1 cellular context compared by ENCODE assay signal in genomic region chr1:45507195-45507594, GRCh38.
TF ChIP-seq lines count a peak whose summit lies in the region.

No MANE protein-coding gene starts in this region.

TF ChIP-seq in H1, 55 proteins besides CTCF, POLR2A, EP300 and RAD21:
- TF ChIP-seq NRF1 (IDR thresholded peaks at IDR 0.05; ENCODE audit: low read depth, low read length) = no peak
- TF ChIP-seq BACH1 (IDR thresholded peaks at IDR 0.05; ENCODE audit: low read length) = no peak
- TF ChIP-seq CHD7 (IDR thresholded peaks at IDR 0.05; ENCODE audit: insufficient replicate concordance, low read length) = no peak
- no peak for TF ChIP-seq EGR1 (IDR thresholded peaks at IDR 0.05; ENCODE audit: borderline replicate concordance, low read depth, low read length)
- no peak for TF ChIP-seq SAP30 (IDR thresholded peaks at IDR 0.05; ENCODE audit: insufficient read depth, insufficient replicate concordance, low read length)
- TF ChIP-seq TAF7 (optimal IDR thresholded peaks at IDR 0.05; ENCODE audit: borderline replicate concordance, low read depth, low read length) = no peak
- TF ChIP-seq GABPA (IDR thresholded peaks at IDR 0.05; ENCODE audit: borderline replicate concordance, insufficient read depth, low read length) = no peak
- no peak for TF ChIP-seq HDAC2 (IDR thresholded peaks at IDR 0.05; ENCODE audit: borderline replicate concordance in 1 of 2, low read depth in 2 of 2, low read length in 2 of 2)
- TF ChIP-seq KDM1A (IDR thresholded peaks at IDR 0.05; ENCODE audit: borderline replicate concordance, low read length) = no peak
- no peak for TF ChIP-seq RFX5 (IDR thresholded peaks at IDR 0.05; ENCODE audit: borderline replicate concordance, low read depth, low read length)
- no peak for TF ChIP-seq KDM4A (IDR thresholded peaks at IDR 0.05; ENCODE audit: low read depth, low read length, severe bottlenecking)
- no peak for TF ChIP-seq SP4 (IDR thresholded peaks at IDR 0.05; ENCODE audit: low read length)
- TF ChIP-seq SRF (IDR thresholded peaks at IDR 0.05; ENCODE audit: low read depth, low read length) = no peak
- TF ChIP-seq CEBPB (IDR thresholded peaks at IDR 0.05; ENCODE audit: low read depth, low read length) = no peak
- no peak for TF ChIP-seq EZH2 (IDR thresholded peaks at IDR 0.05; ENCODE audit: low read depth, low read length, severe bottlenecking)
